ENCODE assay signal across 6 cellular contexts in genomic region chr7:52647046-52647445, GRCh38.
"Had no signal": no experiment of that assay in that cellular context is flagged by ENCODE, and none has a peak within 500 bp of the region (broad histone marks: within the 10 kb centered on the region; RNA-seq: fewer than 3 reads in every experiment).

No MANE protein-coding gene starts in this region.

- H3K27ac ChIP-seq: HL-60 had no signal

- DNase-seq: IMR-90, KBM-7 had no signal

- FAIRE-seq: HTR-8/SVneo, K562 had no signal

- H3K4me3 ChIP-seq: K562 had no signal

- H3K27ac Mint-ChIP-seq: IgD-negative memory B cell had no signal

- H3K4me1 Mint-ChIP-seq: IgD-negative memory B cell had no signal

- H3K27me3 Mint-ChIP-seq: IgD-negative memory B cell had no signal

- H3K4me3 Mint-ChIP-seq: IgD-negative memory B cell had no signal

- ATAC-seq: K562 had no signal

- H3K36me3 Mint-ChIP-seq: IgD-negative memory B cell had no signal
